8 cellular contexts compared by ENCODE assay signal in genomic region chr19:52007805-52008557, GRCh38. TPM values are rescaled to one million over a fixed set of nuclear protein-coding genes. Genes with fewer than 3 reads are reported as not detected.
DNase-seq lines count a peak whose midpoint lies in the region; ATAC-seq, FAIRE-seq and TF ChIP-seq lines count a peak whose summit lies in the region.

TSS of gene ZNF615 (minus strand) at chr19:52008211. CDS start at chr19:52003711, 4,500 bp downstream.

- peak within 1 kb of the TSS; percentile 60 for H3K4me2 ChIP-seq in A549

- POLR2A ChIA-PET in A549 (lab: Yijun Ruan, JAX), result interaction anchor here (0.6 to 1.5 kb wide), 4 partner anchors 13 to 264 kb away, joined by 3 to 6 read pairs (median 4); partner anchors contain the start of gene ZNF614

- 3% methylated on average over 44 of the region's 44 CpGs for WGBS in A549 (ENCODE audit: missing lambda C conversion rate)

- CTCF ChIA-PET in A549 (lab: Yijun Ruan, JAX), result no interaction called here

- peaks cover 86% of the 10 kb centered on the region for H3K9me3 ChIP-seq in A549

- ATAC-seq in A549, result peak; percentile 99
- ATAC-seq in HG03108 (IDR thresholded peaks at IDR 0.05; ENCODE audit: unreplicated experiment), result peak; percentile 92

- no peak for TF ChIP-seq EP300 in A549 (IDR thresholded peaks at IDR 0.05)

- DNase-seq in A549 (ENCODE audit: low read depth in 1 of 2, low spot score in 1 of 2) (peak; percentile 75 to 93), NCI-H460 (ENCODE audit: extremely low read depth, low read depth) (peak; percentile 65), cortex of kidney (lab: John Stamatoyannopoulos, UW) (peak; percentile 63), left kidney (ENCODE audit: low read depth, low spot score) (peak; percentile 97)
- peak; percentile 82 for DNase-seq in activated CD4-positive, alpha-beta T cell treated with anti-CD3 and anti-CD28 coated beads, Interleukin-2, amount 50 U/mL, for 1 hour
- peak; percentile 83 to 85 for DNase-seq in stimulated activated CD4-positive, alpha-beta T cell treated with anti-CD3 and anti-CD28 coated beads, Interleukin-1b, Interleukin-23, amount 100 ng/mL, for 4 hours (ENCODE audit: low read depth in 2 of 2)

- H3K27ac ChIP-seq in A549, result peak within 1 kb of the TSS; percentile 79 to 82

- peak; percentile 47 for TF ChIP-seq POLR2A in A549 (IDR thresholded peaks at IDR 0.05; ENCODE audit: low read length)
- TF ChIP-seq POLR2A in GM18526 (IDR thresholded peaks at IDR 0.05; ENCODE audit: extremely low read depth, insufficient read length), result peak; percentile 53

- no peak for TF ChIP-seq RAD21 in A549 (conservative IDR thresholded peaks at IDR 0.05 in 1 of 2, IDR thresholded peaks at IDR 0.05 in 1 of 2)

- no peaks in the 10 kb centered on the region for H3K4me1 ChIP-seq in A549

- FAIRE-seq in A549 (lab: Jason Lieb, UNC), result peak; percentile 83

- H3K4me3 ChIP-seq in A549, result peak within 1 kb of the TSS; percentile 75

- TF ChIP-seq CTCF in A549 (IDR thresholded peaks at IDR 0.05), result no peak

TF ChIP-seq in A549, 52 proteins besides CTCF, POLR2A, EP300 and RAD21 (continues in another document):
- no peak for TF ChIP-seq MYC (IDR thresholded peaks at IDR 0.05; ENCODE audit: borderline replicate concordance, low read length)
- no peak for TF ChIP-seq ATOH8 (CRISPR knock-in tag; IDR thresholded peaks at IDR 0.05; ENCODE audit: low read depth)
- no peak for TF ChIP-seq FOSL2 (IDR thresholded peaks at IDR 0.05)
- TF ChIP-seq FOSL2 (CRISPR knock-in tag; IDR thresholded peaks at IDR 0.05), result no peak
- no peak for TF ChIP-seq RCOR1 (IDR thresholded peaks at IDR 0.05; ENCODE audit: low read depth, low read length)
- TF ChIP-seq RFX5 (IDR thresholded peaks at IDR 0.05), result no peak
- TF ChIP-seq CBX8 (IDR thresholded peaks at IDR 0.05), result no peak
- TF ChIP-seq HOXB5 (CRISPR knock-in tag; IDR thresholded peaks at IDR 0.05), result peak; percentile 63; the same call in 1 of the 2 replicates
- TF ChIP-seq KDM5A (IDR thresholded peaks at IDR 0.05), result no peak
- no peak for TF ChIP-seq E2F6 (IDR thresholded peaks at IDR 0.05; ENCODE audit: borderline replicate concordance, low read depth)
- TF ChIP-seq BCL3 (IDR thresholded peaks at IDR 0.05), result no peak
- no peak for TF ChIP-seq ZFP36 (IDR thresholded peaks at IDR 0.05; ENCODE audit: borderline replicate concordance, partially characterized antibody)
- no peak; a peak in 1 of 5 replicates for TF ChIP-seq JUN (IDR thresholded peaks at IDR 0.05)
- TF ChIP-seq EHMT2 (IDR thresholded peaks at IDR 0.05; ENCODE audit: low read depth), result no peak
- peak; percentile 25; the same call in 1 of the 2 replicates for TF ChIP-seq PHF8 (IDR thresholded peaks at IDR 0.05; ENCODE audit: borderline replicate concordance, low read depth)
- no peak for TF ChIP-seq GATA3 (IDR thresholded peaks at IDR 0.05; ENCODE audit: borderline replicate concordance)
- TF ChIP-seq HDAC2 (IDR thresholded peaks at IDR 0.05), result no peak
- no peak for TF ChIP-seq HMGXB4 (CRISPR knock-in tag; IDR thresholded peaks at IDR 0.05; ENCODE audit: borderline replicate concordance)
- peak; percentile 47 for TF ChIP-seq MAX (IDR thresholded peaks at IDR 0.05)
- no peak for TF ChIP-seq ESRRA (IDR thresholded peaks at IDR 0.05; ENCODE audit: borderline replicate concordance, low read length)
- no peak for TF ChIP-seq RARB (CRISPR knock-in tag; IDR thresholded peaks at IDR 0.05)
- TF ChIP-seq CBX2 (IDR thresholded peaks at IDR 0.05; ENCODE audit: borderline replicate concordance, low read depth), result no peak
- TF ChIP-seq MAFK (IDR thresholded peaks at IDR 0.05; ENCODE audit: partially characterized antibody), result no peak
- no peak for TF ChIP-seq TFCP2L1 (CRISPR knock-in tag; IDR thresholded peaks at IDR 0.05)
- TF ChIP-seq HOXB13 (CRISPR knock-in tag; IDR thresholded peaks at IDR 0.05; ENCODE audit: low read depth), result 0 out of 2 replicates have a peak, but pooled peaks have one; percentile 67
- TF ChIP-seq ZC3H11A (IDR thresholded peaks at IDR 0.05), result no peak
- TF ChIP-seq USF2 (IDR thresholded peaks at IDR 0.05), result no peak
- no peak for TF ChIP-seq NR3C1 (IDR thresholded peaks at IDR 0.05)
- TF ChIP-seq FOXS1 (CRISPR knock-in tag; IDR thresholded peaks at IDR 0.05), result 0 out of 2 replicates have a peak, but pooled peaks have one; percentile 30
- no peak for TF ChIP-seq SMC3 (IDR thresholded peaks at IDR 0.05)
- TF ChIP-seq RNF2 (IDR thresholded peaks at IDR 0.05; ENCODE audit: borderline replicate concordance, low read depth), result no peak
- TF ChIP-seq PBX3 (IDR thresholded peaks at IDR 0.05), result no peak
- no peak for TF ChIP-seq CHD2 (IDR thresholded peaks at IDR 0.05; ENCODE audit: low read length, partially characterized antibody)

RNA-seq across cellular contexts. Expression of gene ZNF615, which starts in this region (rescaled TPM):
- polyA plus RNA-seq in A549 (2011; rRNA removed) (9.4 and 9.9 TPM in 2 replicates), A549 (2017; fragmentation: RNase III; extraction: RNeasy Plus Mini Kit Qiagen cat#74134 plus additional on column Dnase treatment) (6.2 to 7.5 TPM (median 6.5 TPM) in 3 replicates)
- 2.2 and 2.9 TPM in 2 replicates for polyA plus RNA-seq in A549 (2012; cell fraction: cytosol; rRNA removed)
- 1.2 and 1.8 TPM in 2 replicates for polyA plus RNA-seq in A549 (2012; cell fraction: nucleus; rRNA removed)
- 13.5 and 17.6 TPM in 2 replicates for polyA minus RNA-seq in A549 (2011; rRNA and poly(A)+ RNA removed)
- total RNA-seq in NCI-H460 (2014; rRNA removed; shearing (Covaris generic)), result 7.3 and 7.9 TPM in 2 replicates
- 1.6 and 14.8 TPM in 2 replicates for polyA plus RNA-seq in NCI-H460 (2014; cell fraction: nucleus; rRNA removed)

Comparison
In these comparisons a context has a peak if more than half of its experiments do, and no peak if none do; other contexts are left out.
1. Peak in every context shown above with its lines: DNase-seq, ATAC-seq, H3K4me3 ChIP-seq and H3K27ac ChIP-seq.